17 cellular contexts compared by ENCODE assay signal in the genomic region with DNA sequence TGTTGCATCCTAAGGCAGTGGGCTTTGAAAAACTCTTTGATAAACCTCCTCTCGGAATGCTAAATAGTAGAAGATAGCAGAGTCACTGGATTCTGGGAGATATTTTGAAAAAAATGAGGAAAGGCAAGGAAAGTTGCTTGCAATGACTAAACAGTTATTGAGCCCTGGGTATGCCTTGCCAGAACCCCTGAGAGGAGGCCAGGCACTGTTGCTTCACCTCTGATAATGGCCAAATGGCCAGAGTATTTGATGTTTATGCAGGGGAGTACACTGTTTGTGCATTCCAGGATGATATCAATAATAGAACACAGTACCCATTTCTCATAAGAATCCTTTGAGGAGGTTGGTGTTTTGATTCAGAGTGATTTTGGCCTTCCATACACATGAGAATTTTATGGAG.
A peak's percentile ranks its signal among the peaks of the same experiment; 100 is the strongest.
DNase-seq lines count a peak whose midpoint lies in the region; FAIRE-seq and TF ChIP-seq lines count a peak whose summit lies in the region.
"Had no signal": no experiment of that assay in that cellular context is flagged by ENCODE, and none has a peak within 500 bp of the region (broad histone marks: within the 10 kb centered on the region; RNA-seq: fewer than 3 reads in every experiment).

No MANE protein-coding gene starts in this region.

- DNase-seq in H9 (no peak), H1 (ENCODE audit: low read depth in 1 of 2, low spot score in 2 of 2) (no peak), osteoblast (ENCODE audit: insufficient read length, low spot score, missing footprints) (peak; percentile 1), Kasumi-1 (lab: John Stamatoyannopoulos, UW) (no peak), GM19239 (ENCODE audit: insufficient read length, low spot score) (no peak)
- no peak for DNase-seq in stimulated activated CD8-positive, alpha-beta memory T cell treated with anti-CD3 and anti-CD28 coated beads, Interleukin-4, amount 100 ng/mL, for 48 hours
- DNase-seq: CD4-positive, alpha-beta T cell; CD8-positive, alpha-beta memory T cell; DMS 273 treated with DMSO at 0.1 percent for 48 hours; DMS79; EL; GDM1 had no signal

- TF ChIP-seq RAD21 in H1 (IDR thresholded peaks at IDR 0.05 in 1 of 2, conservative IDR thresholded peaks at IDR 0.05 in 1 of 2; ENCODE audit: low read depth in 2 of 2, low read length in 2 of 2): no peak

- TF ChIP-seq CTCF in H9 (conservative IDR thresholded peaks at IDR 0.05): no peak
- TF ChIP-seq CTCF in H1 (IDR thresholded peaks at IDR 0.05; ENCODE audit: control extremely low read depth in 1 of 3, insufficient read depth in 1 of 3, low read depth in 1 of 3, low read length in 3 of 3): no peak
- TF ChIP-seq CTCF in osteoblast (IDR thresholded peaks at IDR 0.05; ENCODE audit: extremely low read depth, low read depth, low read length): no peak

- H2AK5ac ChIP-seq in H9 (ENCODE audit: insufficient read length, low read length) (no peak overlapping the region), H1 (ENCODE audit: low read depth, low read length) (no peak overlapping the region)

- H3K27me3 ChIP-seq in H9 (ENCODE audit: insufficient read depth, low read length): no peaks in the 10 kb centered on the region
- no peaks in the 10 kb centered on the region for H3K27me3 ChIP-seq in H1 (replicated peaks in 1 of 4; ENCODE audit: control insufficient read depth in 3 of 4, extremely low read depth in 1 of 4, insufficient read depth in 3 of 4, low read length in 3 of 4)
- H3K27me3 ChIP-seq in osteoblast (ENCODE audit: insufficient read depth, low read length): no peaks in the 10 kb centered on the region

- H3K27ac Mint-ChIP-seq in H9: no peak overlapping the region
- H3K27ac Mint-ChIP-seq: CD14-positive monocyte; CD4-positive, alpha-beta T cell; CD8-positive, alpha-beta memory T cell; GM23338 had no signal

- FAIRE-seq in H1 (lab: Jason Lieb, UNC): no peak
- FAIRE-seq in GM19239 (lab: Jason Lieb, UNC): no peak
- FAIRE-seq: D721Med, GM12878, H54 had no signal

- H3K9ac ChIP-seq in H9 (ENCODE audit: extremely low read depth, insufficient read length, low read length) (no peak overlapping the region), H1 (replicated peaks in 1 of 4; ENCODE audit: extremely low read depth in 1 of 4, low read depth in 3 of 4, low read length in 3 of 4) (no peak overlapping the region)

- H2BK15ac ChIP-seq in H9 (ENCODE audit: low read depth, low read length) (no peak overlapping the region), H1 (ENCODE audit: low read length) (no peak overlapping the region; the same call in 1 of the 2 replicates)

- H4K8ac ChIP-seq in H9 (replicated peaks; ENCODE audit: insufficient read length, low read depth, low read length): no peak overlapping the region
- no peak overlapping the region for H4K8ac ChIP-seq in H1 (ENCODE audit: extremely low read depth, insufficient read depth, low read length)

- H4K20me1 ChIP-seq in H9 (ENCODE audit: control insufficient read depth, insufficient read depth, insufficient read length) (no peaks in the 10 kb centered on the region), H1 (replicated peaks in 1 of 2; ENCODE audit: control insufficient read depth in 1 of 2, insufficient read depth in 2 of 2, low read length in 2 of 2) (no peaks in the 10 kb centered on the region), osteoblast (ENCODE audit: insufficient read depth, low read length) (no peaks in the 10 kb centered on the region)

- peaks cover 24 to 29% of the 10 kb centered on the region in 2 experiments for H3K4me1 Mint-ChIP-seq in H9
- H3K4me1 Mint-ChIP-seq: CD14-positive monocyte; CD8-positive, alpha-beta memory T cell had no signal

- TF ChIP-seq EP300 in H1 (IDR thresholded peaks at IDR 0.05; ENCODE audit: borderline replicate concordance in 1 of 2, low read depth in 2 of 2, low read length in 2 of 2): no peak

- H3K9me3 Mint-ChIP-seq in H9: no peaks in the 10 kb centered on the region
- H3K9me3 Mint-ChIP-seq: GM23338 had no signal

- no peak overlapping the region for H3K14ac ChIP-seq in H9 (ENCODE audit: insufficient read depth, low read length)
- H3K14ac ChIP-seq in H1 (ENCODE audit: insufficient read length): no peak overlapping the region

- H4K91ac ChIP-seq in H9 (ENCODE audit: insufficient read length, low read depth, low read length) (no peak overlapping the region), H1 (replicated peaks; ENCODE audit: insufficient read length, low read length) (no peak overlapping the region)

- H2AFZ ChIP-seq in H9 (ENCODE audit: low read length): no peak overlapping the region
- H2AFZ ChIP-seq in H1 (ENCODE audit: low read length): no peak overlapping the region
- H2AFZ ChIP-seq in osteoblast (ENCODE audit: low read length): no peak overlapping the region
- H2AFZ ChIP-seq: GM23338 had no signal

- no peaks in the 10 kb centered on the region for H3K79me2 ChIP-seq in H9 (ENCODE audit: insufficient read depth, low read length)
- H3K79me2 ChIP-seq in H1 (ENCODE audit: control insufficient read depth in 1 of 2, insufficient read depth in 2 of 2, low read length in 2 of 2): no peaks in the 10 kb centered on the region
- no peaks in the 10 kb centered on the region for H3K79me2 ChIP-seq in osteoblast (ENCODE audit: insufficient read depth, low read length)

- no peaks in the 10 kb centered on the region for H3K9me3 ChIP-seq in H9 (ENCODE audit: control insufficient read depth, low read depth, low read length)
- H3K9me3 ChIP-seq in H1 (ENCODE audit: insufficient read depth in 2 of 2, low read depth in 1 of 2, low read length in 1 of 2): no peaks in the 10 kb centered on the region
- no peaks in the 10 kb centered on the region for H3K9me3 ChIP-seq in osteoblast (ENCODE audit: low read depth, low read length)

- H3K18ac ChIP-seq in H9 (ENCODE audit: insufficient read length, low read depth, low read length) (no peak overlapping the region), H1 (ENCODE audit: extremely low read depth, low read length) (no peak overlapping the region)

- H3K4me3 Mint-ChIP-seq in H9: no peak overlapping the region
- H3K4me3 Mint-ChIP-seq: CD14-positive monocyte; CD4-positive, alpha-beta T cell; CD8-positive, alpha-beta memory T cell; GM23338 had no signal

- H3K56ac ChIP-seq in H9 (ENCODE audit: insufficient read length, low read depth, low read length) (no peak overlapping the region), H1 (replicated peaks; ENCODE audit: insufficient read length, low read depth, low read length) (no peak overlapping the region)

- H3K27ac ChIP-seq in H9 (ENCODE audit: insufficient read length, low read depth, low read length) (no peak overlapping the region), H1 (ENCODE audit: low read depth, low read length) (no peak overlapping the region), osteoblast (ENCODE audit: low read depth, low read length) (no peak overlapping the region)

- no peak overlapping the region for H2BK20ac ChIP-seq in H9 (ENCODE audit: low read depth, low read length, poor library complexity, severe bottlenecking)
- H2BK20ac ChIP-seq in H1 (ENCODE audit: low read length): no peak overlapping the region

- H3K23ac ChIP-seq in H9 (ENCODE audit: insufficient read length, low read depth, low read length) (no peak overlapping the region), H1 (ENCODE audit: insufficient read length) (no peak overlapping the region)

- POLR2A ChIA-PET in H1 (lab: Charles Lee; ENCODE audit: partially characterized antibody): no interaction called here

- no CpG with 5 or more reads among the region's 1 CpG for WGBS in H9 (ENCODE audit: extremely low coverage, insufficient read length, low lambda C conversion rate)
- WGBS in H1 (ENCODE audit: extremely low coverage in 1 of 2, insufficient coverage in 1 of 2, insufficient read length in 1 of 2, insufficient replicate concordance in 2 of 2, low coverage in 1 of 2, low lambda C conversion rate in 2 of 2, missing lambda C conversion rate in 1 of 2), 2 experiments: 100% methylated on average over 1 of the region's 1 CpG; no CpG with 5 or more reads in 1 of the 2 experiments

- peaks cover 0 to 4% (median 0%) of the 10 kb centered on the region in 3 experiments; a peak in 1 of 7 replicates for H3K36me3 Mint-ChIP-seq in H9 (ENCODE audit: insufficient read depth in 1 of 3, low read depth in 3 of 3)
- H3K36me3 Mint-ChIP-seq: CD14-positive monocyte; CD8-positive, alpha-beta memory T cell had no signal

- H3K23me2 ChIP-seq in H9 (ENCODE audit: insufficient read length, low read depth, low read length, poor library complexity, severe bottlenecking): no peaks in the 10 kb centered on the region
- H3K23me2 ChIP-seq in H1 (ENCODE audit: low read depth, low read length): peaks cover 5% of the 10 kb centered on the region; the same call in 1 of the 2 replicates

- CTCF ChIA-PET in H1 (lab: Charles Lee; ENCODE audit: partially characterized antibody): interaction anchor here (0.7 kb wide), 1 partner anchor 555 kb away, joined by 3 read pairs; no protein-coding TSS in a partner anchor

- H3T11ph ChIP-seq in H9 (ENCODE audit: low read length): no peak overlapping the region

- H3K4me1 ChIP-seq in H9 (ENCODE audit: insufficient read depth, low read length): peaks cover 6% of the 10 kb centered on the region; the same call in 1 of the 2 replicates
- peaks cover 0 to 12% (median 10%) of the 10 kb centered on the region in 4 experiments; a peak in 4 of 7 replicates for H3K4me1 ChIP-seq in H1 (replicated peaks in 1 of 4; ENCODE audit: control insufficient read depth in 3 of 4, insufficient read depth in 4 of 4, low read length in 3 of 4)
- no peaks in the 10 kb centered on the region for H3K4me1 ChIP-seq in osteoblast (ENCODE audit: insufficient read depth, low read length)

- no peak overlapping the region for H4K5ac ChIP-seq in H9 (ENCODE audit: insufficient read length, low read depth, low read length)
- H4K5ac ChIP-seq in H1 (ENCODE audit: insufficient read length, low read depth, low read length): no peak overlapping the region

- H3K36me3 ChIP-seq in H1 (ENCODE audit: control insufficient read depth in 2 of 4, insufficient read depth in 4 of 4, low read length in 3 of 4) (no peaks in the 10 kb centered on the region), osteoblast (ENCODE audit: insufficient read depth, low read length) (no peaks in the 10 kb centered on the region)

- H3K4me3 ChIP-seq in H1 (ENCODE audit: extremely low read depth in 1 of 4, insufficient read depth in 2 of 4, low read depth in 3 of 4, low read length in 4 of 4) (no peak overlapping the region), osteoblast (ENCODE audit: insufficient read depth, low read length) (no peak overlapping the region)
- H3K4me3 ChIP-seq: GM12878, GM23338 had no signal

- H3K4ac ChIP-seq in H9 (ENCODE audit: low read depth, low read length) (no peak overlapping the region), H1 (replicated peaks; ENCODE audit: insufficient read length, low read depth, low read length) (no peak overlapping the region)

- no peak overlapping the region for H3K4me2 ChIP-seq in H9 (ENCODE audit: insufficient read depth, insufficient read length, low read length)
- no peak overlapping the region for H3K4me2 ChIP-seq in H1 (ENCODE audit: insufficient read depth in 1 of 2, low read depth in 2 of 2, low read length in 2 of 2)
- no peak overlapping the region for H3K4me2 ChIP-seq in osteoblast (ENCODE audit: insufficient read depth, low read length)
- H3K4me2 ChIP-seq: GM23338 had no signal

- H3K79me1 ChIP-seq in H9 (ENCODE audit: insufficient read depth, low read depth, low read length, poor library complexity, severe bottlenecking) (no peaks in the 10 kb centered on the region), H1 (ENCODE audit: low read depth, low read length) (no peaks in the 10 kb centered on the region)

- no peak for TF ChIP-seq POLR2A in H1 (IDR thresholded peaks at IDR 0.05; ENCODE audit: control extremely low read depth in 1 of 2, low read depth in 2 of 2, low read length in 2 of 2)

- H3K27me3 Mint-ChIP-seq in H9 (ENCODE audit: low read depth): no peaks in the 10 kb centered on the region
- H3K27me3 Mint-ChIP-seq: CD4-positive, alpha-beta T cell; CD8-positive, alpha-beta memory T cell had no signal

- H2BK120ac ChIP-seq in H9 (ENCODE audit: low read depth, low read length, poor library complexity, severe bottlenecking): peak overlapping the region; percentile 1
- no peak overlapping the region for H2BK120ac ChIP-seq in H1 (replicated peaks; ENCODE audit: low read depth, low read length)

- no peak overlapping the region for H2BK12ac ChIP-seq in H9 (ENCODE audit: insufficient read length, low read depth, low read length)
- no peak overlapping the region for H2BK12ac ChIP-seq in H1 (ENCODE audit: low read depth, low read length)

- no peak overlapping the region for H2BK5ac ChIP-seq in H9 (ENCODE audit: insufficient read length, low read length)
- H2BK5ac ChIP-seq in H1 (ENCODE audit: low read depth, low read length): peak overlapping the region; percentile 30; the same call in 1 of the 2 replicates
